ENCODE assay signal across 26 cellular contexts in genomic region chr11:85828640-85828978, GRCh38. TPM values are rescaled to one million over a fixed set of nuclear protein-coding genes. Genes with fewer than 3 reads are reported as not detected.
DNase-seq lines count a peak whose midpoint lies in the region; TF ChIP-seq lines count a peak whose summit lies in the region.
"Had no signal": no experiment of that assay in that cellular context is flagged by ENCODE, and none has a peak within 500 bp of the region (broad histone marks: within the 10 kb centered on the region; RNA-seq: fewer than 3 reads in every experiment).

No MANE protein-coding gene starts in this region.

- in situ Hi-C loops in mammary epithelial cell (cut with MboI; ENCODE audit: low sequenced_read_pairs in 2 of 2): loop anchor here in 1 of 2 donors (10.0 kb wide), 2 partner anchors 134 to 164 kb away; partner anchors contain the start of gene CREBZF

- CTCF ChIA-PET in HEK293 (lab: Yijun Ruan, JAX) (interaction anchor here (1.2 kb wide), 1 partner anchor 26 kb away, joined by 7 read pairs; the partner anchor contains the start of gene CCDC83), mammary epithelial cell (lab: Charles Lee; ENCODE audit: low non-redundant PET) (no interaction called here)

- dilution Hi-C loops in mammary epithelial cell (cut with HindIII; ENCODE audit: low sequenced_read_pairs): no loop called here

- no peaks in the 10 kb centered on the region for H3K9me3 ChIP-seq in HEK293 (ENCODE audit: control insufficient read depth, insufficient read depth, low read depth, low read length)
- no peaks in the 10 kb centered on the region for H3K9me3 ChIP-seq in mammary epithelial cell (replicated peaks; ENCODE audit: insufficient read depth, low read length)
- no peaks in the 10 kb centered on the region for H3K9me3 ChIP-seq in sigmoid colon

- H3K27ac ChIP-seq in HEK293 (ENCODE audit: extremely low read depth, low read depth, low read length) (no peak overlapping the region; the same call in 1 of the 2 replicates), mammary epithelial cell (ENCODE audit: insufficient read depth, low read depth, low read length) (peak overlapping the region; percentile 67), sigmoid colon (peak overlapping the region in 1 of 4 donors; percentile 45)
- H3K27ac ChIP-seq: spleen had no signal

- TF ChIP-seq POLR2A in sigmoid colon (IDR thresholded peaks at IDR 0.05): no peak

- TF ChIP-seq CTCF in HEK293 (tag by site-specific recombination; IDR thresholded peaks at IDR 0.05): no peak
- TF ChIP-seq CTCF in mammary epithelial cell (conservative IDR thresholded peaks at IDR 0.05 in 1 of 2, IDR thresholded peaks at IDR 0.05 in 1 of 2; ENCODE audit: extremely low read depth in 1 of 2, insufficient read depth in 1 of 2, low read depth in 1 of 2, low read length in 2 of 2): no peak
- no peak for TF ChIP-seq CTCF in osteocyte (IDR thresholded peaks at IDR 0.05)
- TF ChIP-seq CTCF in sigmoid colon (IDR thresholded peaks at IDR 0.05): no peak

- no peaks in the 10 kb centered on the region for H3K27me3 ChIP-seq in mammary epithelial cell (ENCODE audit: insufficient read depth, low read length)
- no peaks in the 10 kb centered on the region for H3K27me3 ChIP-seq in sigmoid colon
- H3K27me3 ChIP-seq: spleen had no signal

- H3K4me3 Mint-ChIP-seq in osteocyte (ENCODE audit: unreplicated experiment): no peak overlapping the region
- H3K4me3 Mint-ChIP-seq: activated B cell treated with CpG ODN at 0.5 μM for 24 hours; memory B cell; natural killer cell treated with Interleukin-12 subunit alpha and Interleukin-12 subunit beta and Interleukin-15 and Interleukin-18, amount 100 ng/mL, for 72 hours had no signal

- H3K79me2 ChIP-seq in mammary epithelial cell (ENCODE audit: insufficient read depth, low read length): no peaks in the 10 kb centered on the region

- H3K36me3 Mint-ChIP-seq in osteocyte (ENCODE audit: unreplicated experiment): no peaks in the 10 kb centered on the region
- H3K36me3 Mint-ChIP-seq: memory B cell; natural killer cell treated with Interleukin-12 subunit alpha and Interleukin-12 subunit beta and Interleukin-15 and Interleukin-18, amount 100 ng/mL, for 72 hours had no signal

- no peak overlapping the region for H3K9ac ChIP-seq in mammary epithelial cell (ENCODE audit: insufficient read depth, low read length)

- no peak overlapping the region for H2AFZ ChIP-seq in mammary epithelial cell (ENCODE audit: low read depth, low read length)

- no peaks in the 10 kb centered on the region for H3K9me3 Mint-ChIP-seq in osteocyte (ENCODE audit: unreplicated experiment)
- H3K9me3 Mint-ChIP-seq: activated B cell treated with CpG ODN at 0.5 μM for 24 hours; activated T-helper 2 cell treated with anti-CD3 and anti-CD28 coated beads, Interferon-gamma antibody, Interleukin-2, Interleukin-4, amounts not matched to agents 10 μg/mL and 5 μg/mL and 100 μg/mL, durations not matched to agents 14 hours and 24 hours and 36 hours; memory B cell; natural killer cell treated with Interleukin-12 subunit alpha and Interleukin-12 subunit beta and Interleukin-15 and Interleukin-18, amount 100 ng/mL, for 72 hours had no signal

- H3K36me3 ChIP-seq in HEK293 (ENCODE audit: control insufficient read depth in 2 of 2, insufficient read depth in 1 of 2, low read length in 2 of 2): no peaks in the 10 kb centered on the region
- H3K36me3 ChIP-seq in mammary epithelial cell (ENCODE audit: insufficient read depth, low read length): no peaks in the 10 kb centered on the region
- H3K36me3 ChIP-seq in sigmoid colon: no peaks in the 10 kb centered on the region
- H3K36me3 ChIP-seq: spleen had no signal

- intact Hi-C loops in mammary epithelial cell (cut with micrococcal nuclease) (no loop called here), sigmoid colon (cut with DNase I) (no loop called here)

- no peak overlapping the region for H3K4me3 ChIP-seq in HEK293 (ENCODE audit: low read depth, low read length)
- H3K4me3 ChIP-seq in mammary epithelial cell (replicated peaks in 1 of 3; ENCODE audit: insufficient read depth in 1 of 3, low read depth in 2 of 3, low read length in 3 of 3): no peak overlapping the region
- H3K4me3 ChIP-seq in sigmoid colon: no peak overlapping the region
- H3K4me3 ChIP-seq: spleen had no signal

- no peaks in the 10 kb centered on the region for H4K20me1 ChIP-seq in mammary epithelial cell (ENCODE audit: insufficient read depth, low read length)

- no peaks in the 10 kb centered on the region for H3K27me3 Mint-ChIP-seq in osteocyte (ENCODE audit: unreplicated experiment)
- H3K27me3 Mint-ChIP-seq: activated B cell treated with CpG ODN at 0.5 μM for 24 hours; natural killer cell treated with Interleukin-12 subunit alpha and Interleukin-12 subunit beta and Interleukin-15 and Interleukin-18, amount 100 ng/mL, for 72 hours had no signal

- no peak for TF ChIP-seq EP300 in sigmoid colon (IDR thresholded peaks at IDR 0.05)

- H3K4me1 Mint-ChIP-seq in osteocyte (ENCODE audit: unreplicated experiment): peaks cover 22% of the 10 kb centered on the region
- H3K4me1 Mint-ChIP-seq: activated B cell treated with CpG ODN at 0.5 μM for 24 hours, memory B cell had no signal

- POLR2A ChIA-PET in HEK293 (lab: Yijun Ruan, JAX): interaction anchor here (1.5 kb wide), 1 partner anchor 32 kb away, joined by 5 read pairs; no protein-coding TSS in a partner anchor

- peaks cover 10% of the 10 kb centered on the region for H3K4me1 ChIP-seq in HEK293 (ENCODE audit: control insufficient read depth, insufficient read depth, low read length)
- H3K4me1 ChIP-seq in mammary epithelial cell (ENCODE audit: insufficient read depth, low read length): peaks cover 18% of the 10 kb centered on the region
- H3K4me1 ChIP-seq in sigmoid colon: peaks cover 0 to 39% (median 31%) of the 10 kb centered on the region in 4 donors

- H3K4me2 ChIP-seq in mammary epithelial cell (ENCODE audit: insufficient read depth, low read depth, low read length): peak overlapping the region; percentile 36

- BruUV-seq in mammary epithelial cell (replicated peaks; lab: Mats Ljungman, UMichigan): no TSS peak

- peak; percentile 25 for DNase-seq in NCI-H146 (lab: John Stamatoyannopoulos, UW)
- no peak for DNase-seq in NCI-H146 treated with DMSO at 0.1 percent for 48 hours (lab: John Stamatoyannopoulos, UW; ENCODE audit: unreplicated experiment)
- no peak for DNase-seq in mammary epithelial cell
- DNase-seq in osteocyte (ENCODE audit: extremely low spot score, unreplicated experiment): no peak
- no peak for DNase-seq in SW 1271 (lab: John Stamatoyannopoulos, UW)
- DNase-seq in sigmoid colon: no peak
- DNase-seq in GF-D8 (lab: John Stamatoyannopoulos, UW): no peak
- DNase-seq: activated B cell treated with CpG ODN at 0.5 μM for 24 hours; activated CD8-positive, alpha-beta memory T cell treated with anti-CD3 and anti-CD28 coated beads for 24 hours; C1 segment of cervical spinal cord; cerebellar nuclear complex; DMS153; islet precursor cell; NCI-H1436; spleen; stimulated activated CD8-positive, alpha-beta memory T cell treated with anti-CD3 and anti-CD28 coated beads, Interleukin-4, amount 100 ng/mL, for 48 hours had no signal

- WGBS in mammary epithelial cell (ENCODE audit: low coverage, missing lambda C conversion rate): 33% methylated on average over 1 of the region's 1 CpG
- WGBS in sigmoid colon, 2 donors: 18 to 69% methylated on average over 1 of the region's 1 CpG

- peak overlapping the region; percentile 92 for H3K27ac Mint-ChIP-seq in osteocyte (ENCODE audit: unreplicated experiment)
- H3K27ac Mint-ChIP-seq: activated B cell treated with CpG ODN at 0.5 μM for 24 hours; memory B cell; natural killer cell treated with Interleukin-12 subunit alpha and Interleukin-12 subunit beta and Interleukin-15 and Interleukin-18, amount 100 ng/mL, for 72 hours; progenitor cell of endocrine pancreas had no signal

TF ChIP-seq in HEK293, 187 proteins besides CTCF, POLR2A, EP300 and RAD21:
- TF ChIP-seq ZNF280C (tag by site-specific recombination; IDR thresholded peaks at IDR 0.05) (no peak), ZNF544 (tag by site-specific recombination; IDR thresholded peaks at IDR 0.05) (no peak), ZNF623 (tag by site-specific recombination; IDR thresholded peaks at IDR 0.05) (no peak), SP7 (tag by site-specific recombination; IDR thresholded peaks at IDR 0.05) (0 out of 2 replicates have a peak, but pooled peaks have one; percentile 11), ZFHX2 (tag by site-specific recombination; conservative IDR thresholded peaks at IDR 0.05) (no peak)

RNA-seq across cellular contexts. Expression of gene SYTL2, which starts 17.7 kb away (rescaled TPM):
- total RNA-seq in mammary epithelial cell (10 to 100 TPM in 1 of 2 donors, 1 to 10 TPM in 1; 6.2 to 11.5 TPM), osteocyte (4.0 and 5.1 TPM in 2 replicates), sigmoid colon (10 to 100 TPM in 2 of 4 donors, 1 to 10 TPM in 2; 9.0 to 30.2 (median 11.9) TPM)
- polyA plus RNA-seq in mammary epithelial cell (3.8 TPM), sigmoid colon (100 to 1,000 TPM in 1 of 3 donors, 10 to 100 TPM in 2; 41.0 to 104 (median 96.6) TPM)
- 2.8 TPM for polyA minus RNA-seq in mammary epithelial cell

RNA-seq across cellular contexts. Expression of gene CCDC83, which starts 26.6 kb away (rescaled TPM):
- not detected for total RNA-seq in mammary epithelial cell
- polyA plus RNA-seq in mammary epithelial cell: not detected
- not detected for polyA minus RNA-seq in mammary epithelial cell
- total RNA-seq in osteocyte: not detected in 2 replicates
- not detected for total RNA-seq in sigmoid colon
- polyA plus RNA-seq in sigmoid colon: not detected
- total RNA-seq: A172; activated B cell treated with CpG ODN at 0.5 μM for 24 hours; activated T-helper 2 cell treated with anti-CD3 and anti-CD28 coated beads, Interferon-gamma antibody, Interleukin-2, Interleukin-4, amounts not matched to agents 10 μg/mL and 5 μg/mL and 100 μg/mL, durations not matched to agents 14 hours and 24 hours and 36 hours; natural killer cell treated with Interleukin-12 subunit alpha and Interleukin-12 subunit beta and Interleukin-15 and Interleukin-18, amount 100 ng/mL, for 72 hours; NCI-H460; progenitor cell of endocrine pancreas; Right ventricle myocardium inferior; spleen; T-helper 1 cell treated with Interleukin-12 subunit alpha and Interleukin-12 subunit beta and Interleukin-4 antibody, amounts not matched to agents 30 ng/mL and 1 ng/mL, for 36 hours; temporal lobe had no signal
- polyA plus RNA-seq: spleen had no signal
